18 cellular contexts compared by ENCODE assay signal in genomic region chr5:39099831-39100230, GRCh38. TPM values are rescaled to one million over a fixed set of nuclear protein-coding genes. Genes with fewer than 3 reads are reported as not detected.
DNase-seq lines count a peak whose midpoint lies in the region; ATAC-seq and TF ChIP-seq lines count a peak whose summit lies in the region.
"Had no signal": no experiment of that assay in that cellular context is flagged by ENCODE, and none has a peak within 500 bp of the region (broad histone marks: within the 10 kb centered on the region; RNA-seq: fewer than 3 reads in every experiment).

No MANE protein-coding gene starts in this region.

- H3K4me3 ChIP-seq in breast epithelium (no peak overlapping the region), RWPE2 (ENCODE audit: severe bottlenecking) (no peak overlapping the region), smooth muscle cell (no peak overlapping the region)

- H3K4me1 Mint-ChIP-seq in MCF 10A (ENCODE audit: insufficient read depth, unreplicated experiment) = peaks cover 51% of the 10 kb centered on the region
- H3K4me1 Mint-ChIP-seq in stimulated activated naive CD8-positive, alpha-beta T cell treated with anti-CD3 and anti-CD28 coated beads, Interleukin-15, amount 100 ng/mL, for 72 hours = peaks cover 23% of the 10 kb centered on the region
- H3K4me1 Mint-ChIP-seq: B cell had no signal

- H3K27me3 Mint-ChIP-seq in MCF 10A (ENCODE audit: insufficient read depth, unreplicated experiment) = no peaks in the 10 kb centered on the region
- H3K27me3 Mint-ChIP-seq in stimulated activated naive CD8-positive, alpha-beta T cell treated with anti-CD3 and anti-CD28 coated beads, Interleukin-15, amount 100 ng/mL, for 72 hours = no peaks in the 10 kb centered on the region

- no peak overlapping the region for H2AFZ ChIP-seq in smooth muscle cell (ENCODE audit: low read depth)

- H4K20me1 ChIP-seq in smooth muscle cell (ENCODE audit: low read depth) = no peaks in the 10 kb centered on the region

- H3K4me3 Mint-ChIP-seq in MCF 10A (ENCODE audit: unreplicated experiment) = no peak overlapping the region
- no peak overlapping the region for H3K4me3 Mint-ChIP-seq in stimulated activated naive CD8-positive, alpha-beta T cell treated with anti-CD3 and anti-CD28 coated beads, Interleukin-15, amount 100 ng/mL, for 72 hours
- H3K4me3 Mint-ChIP-seq: B cell had no signal

- H3K9me3 Mint-ChIP-seq in MCF 10A (ENCODE audit: unreplicated experiment) = no peaks in the 10 kb centered on the region
- H3K9me3 Mint-ChIP-seq in stimulated activated naive CD8-positive, alpha-beta T cell treated with anti-CD3 and anti-CD28 coated beads, Interleukin-15, amount 100 ng/mL, for 72 hours = no peaks in the 10 kb centered on the region

- H3K9ac ChIP-seq in smooth muscle cell (ENCODE audit: low read depth) = no peak overlapping the region

- H3K79me2 ChIP-seq in smooth muscle cell (ENCODE audit: low read depth) = no peaks in the 10 kb centered on the region

- CTCF ChIA-PET in MCF 10A (lab: Yijun Ruan, JAX) = interaction anchor here (1.0 to 5.5 kb wide), 2 partner anchors 19 to 94 kb away, joined by 4 to 40 read pairs; no protein-coding TSS in a partner anchor

- no peak for ATAC-seq in RWPE2 (ENCODE audit: low read depth)
- no peak for ATAC-seq in stimulated activated naive CD8-positive, alpha-beta T cell treated with anti-CD3 and anti-CD28 coated beads, Interleukin-15, amount 100 ng/mL, for 72 hours
- ATAC-seq: Panc1 had no signal

- H3K4me1 ChIP-seq in breast epithelium (no peaks in the 10 kb centered on the region), RWPE2 (ENCODE audit: insufficient read depth, poor library complexity, severe bottlenecking) (peaks cover 38% of the 10 kb centered on the region), smooth muscle cell (ENCODE audit: low read depth) (no peaks in the 10 kb centered on the region)

- no peaks in the 10 kb centered on the region for H3K9me3 ChIP-seq in breast epithelium
- H3K9me3 ChIP-seq in RWPE2 (ENCODE audit: severe bottlenecking) = no peaks in the 10 kb centered on the region
- H3K9me3 ChIP-seq in smooth muscle cell (replicated peaks; ENCODE audit: low read depth) = no peaks in the 10 kb centered on the region

- no peaks in the 10 kb centered on the region for H3K36me3 Mint-ChIP-seq in MCF 10A (ENCODE audit: insufficient read depth, unreplicated experiment)

- no TSS peak for BruUV-seq in MCF 10A (replicated peaks; lab: Mats Ljungman, UMichigan)

- H3K36me3 ChIP-seq in breast epithelium (no peaks in the 10 kb centered on the region), RWPE2 (ENCODE audit: low read depth) (no peaks in the 10 kb centered on the region), smooth muscle cell (ENCODE audit: low read depth) (no peaks in the 10 kb centered on the region)

- no peak for TF ChIP-seq POLR2A in breast epithelium (IDR thresholded peaks at IDR 0.05)

- POLR2A ChIA-PET in MCF 10A (lab: Yijun Ruan, JAX) = interaction anchor here (0.8 to 8.3 kb wide), 7 partner anchors 12 to 269 kb away, joined by 3 to 106 read pairs (median 3); partner anchors contain the start of gene RICTOR

- H3F3A ChIP-seq in smooth muscle cell (ENCODE audit: low read depth) = no peaks in the 10 kb centered on the region

- intact Hi-C loops in MCF 10A (cut with micrococcal nuclease) (no loop called here), breast epithelium (cut with DNase I; ENCODE audit: low total_unique reads) (no loop called here)

- H3K27me3 ChIP-seq in breast epithelium (no peaks in the 10 kb centered on the region), RWPE2 (ENCODE audit: insufficient read depth, poor library complexity, severe bottlenecking) (no peaks in the 10 kb centered on the region), smooth muscle cell (ENCODE audit: low read depth) (no peaks in the 10 kb centered on the region)

- no peak overlapping the region for H3K4me2 ChIP-seq in smooth muscle cell

- DNase-seq in MCF 10A (ENCODE audit: unreplicated experiment) (no peak), breast epithelium (ENCODE audit: low spot score in 2 of 2) (no peak), RWPE2 (ENCODE audit: low spot score) (no peak), epithelial cell of prostate (ENCODE audit: low read depth, low spot score) (no peak), smooth muscle cell (lab: John Stamatoyannopoulos, UW; ENCODE audit: unreplicated experiment) (no peak), RPMI8226 (no peak)
- DNase-seq in activated CD8-positive, alpha-beta memory T cell treated with anti-CD3 and anti-CD28 coated beads, Interleukin-2, amount 50 U/mL, for 4 hours = no peak
- no peak for DNase-seq in stimulated activated naive CD8-positive, alpha-beta T cell treated with anti-CD3 and anti-CD28 coated beads, Interleukin-15, amount 100 ng/mL, for 72 hours
- DNase-seq: DMS 273 treated with DMSO at 0.1 percent for 48 hours, EL, H7, Karpas-422, NCI-H1105 treated with DMSO at 0.1 percent for 48 hours, NCI-H187, NCI-H446, SHP77 had no signal

- H3K27ac ChIP-seq in breast epithelium (no peak overlapping the region), RWPE2 (ENCODE audit: poor library complexity, severe bottlenecking) (peak overlapping the region; percentile 91), epithelial cell of prostate (peak overlapping the region; percentile 89), smooth muscle cell (ENCODE audit: low read depth) (peak overlapping the region; percentile 44)

- peak overlapping the region; percentile 97 for H3K27ac Mint-ChIP-seq in MCF 10A (ENCODE audit: low read depth, unreplicated experiment)
- H3K27ac Mint-ChIP-seq in stimulated activated naive CD8-positive, alpha-beta T cell treated with anti-CD3 and anti-CD28 coated beads, Interleukin-15, amount 100 ng/mL, for 72 hours = peak overlapping the region in 1 of 2 donors; percentile 10
- H3K27ac Mint-ChIP-seq: B cell had no signal

- TF ChIP-seq CTCF in MCF 10A (IDR thresholded peaks at IDR 0.05; ENCODE audit: unreplicated experiment) = no peak
- no peak for TF ChIP-seq CTCF in breast epithelium (IDR thresholded peaks at IDR 0.05)
- TF ChIP-seq CTCF in RWPE2 (IDR thresholded peaks at IDR 0.05; ENCODE audit: poor library complexity, severe bottlenecking) = no peak
- TF ChIP-seq CTCF in smooth muscle cell (IDR thresholded peaks at IDR 0.05; ENCODE audit: borderline replicate concordance, insufficient read depth, poor library complexity, severe bottlenecking) = no peak

RNA-seq across cellular contexts. Expression of gene RICTOR, which starts 25.6 kb away (rescaled TPM):
- total RNA-seq in MCF 10A (2022) (24.8 and 25.7 TPM in 2 replicates), breast epithelium (10 to 100 TPM; 39.0 to 79.2 (median 58.7) TPM), smooth muscle cell (30.2 and 33.4 TPM in 2 replicates)
- 3.6 and 6.6 TPM in 2 replicates for polyA plus RNA-seq in smooth muscle cell

Comparison
In these comparisons a context has a peak if more than half of its experiments do, and no peak if none do; other contexts are left out.
1. H3K27ac ChIP-seq: peak in RWPE2 (single experiment), epithelial cell of prostate (single experiment) and smooth muscle cell (single experiment); none in breast epithelium (0 of 2).